8 cellular contexts compared by ENCODE assay signal in the genomic region with DNA sequence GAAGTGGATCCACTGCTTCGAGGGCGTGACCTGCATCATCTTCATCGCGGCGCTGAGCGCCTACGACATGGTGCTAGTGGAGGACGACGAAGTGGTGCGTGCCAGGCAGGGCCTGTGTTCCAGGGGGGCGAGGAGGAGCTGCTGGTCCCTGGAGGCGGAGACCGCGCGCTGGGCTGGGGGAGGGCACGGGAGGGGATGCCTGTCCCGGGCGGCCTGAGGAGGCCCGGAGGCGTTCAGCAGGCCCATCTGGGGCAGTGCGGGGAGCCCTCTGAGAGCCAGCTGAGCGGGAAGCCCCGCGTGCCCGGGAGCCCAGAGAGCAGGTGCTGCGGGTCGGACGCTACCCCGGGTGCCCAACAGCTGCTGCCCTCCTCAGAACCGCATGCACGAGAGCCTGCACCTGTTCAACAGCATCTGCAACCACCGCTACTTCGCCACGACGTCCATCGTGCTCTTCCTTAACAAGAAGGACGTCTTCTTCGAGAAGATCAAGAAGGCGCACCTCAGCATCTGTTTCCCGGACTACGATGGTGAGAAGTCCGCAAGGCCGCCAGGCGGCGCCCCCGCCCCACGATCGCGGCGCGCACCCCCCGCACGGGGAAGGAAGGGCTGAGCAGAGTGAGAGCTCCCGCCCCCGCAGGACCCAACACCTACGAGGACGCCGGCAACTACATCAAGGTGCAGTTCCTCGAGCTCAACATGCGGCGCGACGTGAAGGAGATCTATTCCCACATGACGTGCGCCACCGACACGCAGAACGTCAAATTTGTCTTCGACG. TPM values are rescaled to one million over a fixed set of nuclear protein-coding genes. Genes with fewer than 3 reads are reported as not detected.
A peak's percentile ranks its signal among the peaks of the same experiment; 100 is the strongest.
DNase-seq lines count a peak whose midpoint lies in the region; ATAC-seq and TF ChIP-seq lines count a peak whose summit lies in the region.

No MANE protein-coding gene starts in this region.

- H3K4me3 ChIP-seq in DOHH2 (ENCODE audit: low read length): no peak overlapping the region; the same call in 1 of the 2 replicates
- H3K4me3 ChIP-seq in breast epithelium: peak overlapping the region in 2 of 3 donors; percentile 3 to 47

- in situ Hi-C loops in KBM-7 (cut with MboI; ENCODE audit: low pct_unique_long_range_greater_than_20kb, low sequenced_read_pairs): no loop called here

- intact Hi-C loops in activated B cell treated with CpG ODN at 0.5 μM for 24 hours (cut with micrococcal nuclease) (loop anchor here (1.0 to 5.0 kb wide), 3 partner anchors 52 to 1177 kb away; a partner anchor contains a TSS), breast epithelium (cut with DNase I; ENCODE audit: low total_unique reads) (no loop called here)

- peak; percentile 83 for ATAC-seq in activated B cell treated with CpG ODN at 0.5 μM for 24 hours (ENCODE audit: low read depth)
- no peak for ATAC-seq in GM18511 (IDR thresholded peaks at IDR 0.05; ENCODE audit: unreplicated experiment)
- no peak for ATAC-seq in HG02588 (IDR thresholded peaks at IDR 0.05; ENCODE audit: unreplicated experiment)

- H3K27ac Mint-ChIP-seq in activated B cell treated with CpG ODN at 0.5 μM for 24 hours: no peak overlapping the region

- POLR2A ChIA-PET in activated B cell treated with CpG ODN at 0.5 μM for 24 hours (lab: Charles Lee): interaction anchor here (0.6 to 2.4 kb wide), 7 partner anchors 11 to 146 kb away, joined by 3 to 23 read pairs (median 4); a partner anchor contains a TSS

- H3K36me3 ChIP-seq in DOHH2 (ENCODE audit: control insufficient read depth, low read length): no peaks in the 10 kb centered on the region
- no peaks in the 10 kb centered on the region for H3K36me3 ChIP-seq in breast epithelium

- TF ChIP-seq POLR2A in breast epithelium (IDR thresholded peaks at IDR 0.05): no peak

- H3K27ac ChIP-seq in DOHH2 (ENCODE audit: low read depth, low read length): no peak overlapping the region
- no peak overlapping the region for H3K27ac ChIP-seq in breast epithelium

- no peaks in the 10 kb centered on the region for H3K9me3 Mint-ChIP-seq in activated B cell treated with CpG ODN at 0.5 μM for 24 hours

- H3K9me2 ChIP-seq in DOHH2 (replicated peaks; ENCODE audit: control insufficient read depth, low read length): no peaks in the 10 kb centered on the region

- H3K79me2 ChIP-seq in DOHH2 (ENCODE audit: control insufficient read depth, low read length): no peaks in the 10 kb centered on the region

- TF ChIP-seq CTCF in DOHH2 (IDR thresholded peaks at IDR 0.05; ENCODE audit: low read depth, low read length, poor library complexity, severe bottlenecking) (peak; percentile 88), activated B cell treated with CpG ODN at 0.5 μM for 24 hours (IDR thresholded peaks at IDR 0.05) (no peak), breast epithelium (IDR thresholded peaks at IDR 0.05) (peak; percentile 81 to 95 (median 84))

- H3K4me3 Mint-ChIP-seq in activated B cell treated with CpG ODN at 0.5 μM for 24 hours: peak overlapping the region; percentile 46

- DNase-seq in KBM-7 (peak; percentile 82), activated B cell treated with CpG ODN at 0.5 μM for 24 hours (peak; percentile 76), breast epithelium (ENCODE audit: low spot score in 2 of 2) (peak; percentile 53 to 70), kidney glomerular epithelial cell (lab: John Stamatoyannopoulos, UW) (peak; percentile 37)
- DNase-seq in stimulated activated CD4-positive, alpha-beta T cell treated with anti-CD3 and anti-CD28 coated beads, Interleukin-2, amount 100 ng/mL, for 4 hours (ENCODE audit: low read depth): peak; percentile 92

- peaks cover 14% of the 10 kb centered on the region for H3K4me1 ChIP-seq in DOHH2 (ENCODE audit: control insufficient read depth, low read length)
- peaks cover 0 to 4% of the 10 kb centered on the region in 2 donors for H3K4me1 ChIP-seq in breast epithelium

- H3K27me3 ChIP-seq in DOHH2 (ENCODE audit: control insufficient read depth, low read length) (peaks cover 18% of the 10 kb centered on the region; the same call in 1 of the 2 replicates), breast epithelium (peaks cover 14 to 30% of the 10 kb centered on the region in 2 donors)

- no peaks in the 10 kb centered on the region for H3F3A ChIP-seq in DOHH2 (ENCODE audit: control insufficient read depth, insufficient read depth)

- peak overlapping the region; percentile 36 for H3K4me2 ChIP-seq in DOHH2 (ENCODE audit: low read length)

- H3K4me1 Mint-ChIP-seq in activated B cell treated with CpG ODN at 0.5 μM for 24 hours: peaks cover 18% of the 10 kb centered on the region

- H3K27me3 Mint-ChIP-seq in activated B cell treated with CpG ODN at 0.5 μM for 24 hours: peaks cover 15% of the 10 kb centered on the region

- no peaks in the 10 kb centered on the region for H4K20me1 ChIP-seq in DOHH2 (ENCODE audit: control insufficient read depth, insufficient read depth, low read depth, low read length)

- no peaks in the 10 kb centered on the region for H3K36me3 Mint-ChIP-seq in activated B cell treated with CpG ODN at 0.5 μM for 24 hours (ENCODE audit: low read depth)

- CTCF ChIA-PET in activated B cell treated with CpG ODN at 0.5 μM for 24 hours (lab: Charles Lee): interaction anchor here (0.7 to 5.4 kb wide), 23 partner anchors 11 to 493 kb away, joined by 3 to 100 read pairs (median 4); a partner anchor contains a TSS

- H3K9me3 ChIP-seq in DOHH2 (ENCODE audit: control insufficient read depth, insufficient read depth, low read length) (no peaks in the 10 kb centered on the region), breast epithelium (no peaks in the 10 kb centered on the region)

RNA-seq across cellular contexts. Expression of a gene that starts 2.9 kb away (rescaled TPM):
- total RNA-seq in activated B cell treated with CpG ODN at 0.5 μM for 24 hours (not detected in 2 replicates), breast epithelium (not detected)

RNA-seq across cellular contexts. Expression of a gene that starts 10.8 kb away (rescaled TPM):
- total RNA-seq in activated B cell treated with CpG ODN at 0.5 μM for 24 hours (not detected in 2 replicates), breast epithelium (1 to 10 TPM in 1 of 3 donors, under 1 TPM in 1, not detected in 1; 0.98 to 2.5 TPM)

RNA-seq across cellular contexts. Expression of a gene that starts 39.2 kb away (rescaled TPM):
- total RNA-seq in activated B cell treated with CpG ODN at 0.5 μM for 24 hours (0.34 TPM in 1 of 2 replicates, not detected in the other), breast epithelium (10 to 100 TPM in 2 of 3 donors, 1 to 10 TPM in 1; 7.7 to 49.8 (median 26.9) TPM)

RNA-seq across cellular contexts. Expression of a gene that starts 41.7 kb away (rescaled TPM):
- 281 and 295 TPM in 2 replicates for total RNA-seq in activated B cell treated with CpG ODN at 0.5 μM for 24 hours
- 100 to 1,000 TPM in 2 of 3 donors, 10 to 100 TPM in 1; 95.3 to 232 (median 162) TPM for total RNA-seq in breast epithelium

Comparison
In these comparisons a context has a peak if more than half of its experiments do, and no peak if none do; other contexts are left out.
1. DNase-seq: peak in every context shown above with its lines; median percentile 92 in stimulated activated CD4-positive, alpha-beta T cell treated with anti-CD3 and anti-CD28 coated beads, Interleukin-2, amount 100 ng/mL, for 4 hours; 82 in KBM-7; 76 in activated B cell treated with CpG ODN at 0.5 μM for 24 hours; 62 in breast epithelium; 37 in kidney glomerular epithelial cell.